In the genomic region with DNA sequence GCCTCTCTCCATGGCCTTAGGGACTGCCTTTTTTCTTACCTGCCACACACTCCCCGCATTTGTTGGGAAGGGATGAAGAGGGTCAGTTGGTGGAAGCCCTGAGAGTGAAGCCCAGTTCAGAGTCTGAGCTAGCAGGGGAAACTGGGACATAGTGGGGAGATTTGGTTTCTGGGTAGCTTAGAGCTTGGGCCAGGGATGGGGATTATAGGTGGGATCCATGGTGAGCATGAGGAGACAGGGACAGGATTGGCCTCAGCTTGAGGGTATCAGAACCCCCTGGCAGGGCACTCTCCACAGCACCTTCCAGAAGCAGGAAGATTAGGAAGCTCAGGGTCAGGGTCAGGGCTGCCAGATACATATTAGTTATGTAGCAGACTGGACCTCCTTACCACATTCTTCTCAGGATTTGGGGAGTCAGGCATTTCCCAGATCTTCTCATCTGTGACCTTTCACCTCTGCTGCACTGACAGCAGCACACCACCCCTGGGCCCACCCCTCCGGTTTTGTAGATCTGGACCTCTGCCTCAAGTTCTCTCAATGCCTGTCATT, we compare ENCODE assay signal across 25 cellular contexts. TPM values are rescaled to one million over a fixed set of nuclear protein-coding genes. Genes with fewer than 3 reads are reported as not detected.
DNase-seq lines count a peak whose midpoint lies in the region; ATAC-seq and TF ChIP-seq lines count a peak whose summit lies in the region.
"Had no signal": no experiment of that assay in that cellular context is flagged by ENCODE, and none has a peak within 500 bp of the region (broad histone marks: within the 10 kb centered on the region; RNA-seq: fewer than 3 reads in every experiment).

No MANE protein-coding gene starts in this region.

- H3K36me3 ChIP-seq in left ventricle myocardium inferior (peaks cover 16% of the 10 kb centered on the region), colonic mucosa (no peaks in the 10 kb centered on the region)
- H3K36me3 ChIP-seq in CD4-positive, alpha-beta memory T cell (ENCODE audit: insufficient read depth, low read length): no peaks in the 10 kb centered on the region
- H3K36me3 ChIP-seq: Peyer's patch, SJSA1 had no signal

- no peaks in the 10 kb centered on the region for H3K4me1 Mint-ChIP-seq in osteocyte (ENCODE audit: unreplicated experiment)
- peaks cover 0 to 7% (median 2%) of the 10 kb centered on the region in 4 donors for H3K4me1 Mint-ChIP-seq in CD4-positive, alpha-beta memory T cell

- H3K4me1 ChIP-seq in left ventricle myocardium inferior: peaks cover 16% of the 10 kb centered on the region
- H3K4me1 ChIP-seq in colonic mucosa: no peaks in the 10 kb centered on the region
- H3K4me1 ChIP-seq in CD4-positive, alpha-beta memory T cell (ENCODE audit: insufficient read depth, low read length): no peaks in the 10 kb centered on the region
- H3K4me1 ChIP-seq: Peyer's patch, SJSA1 had no signal

- H3K9me3 ChIP-seq in left ventricle myocardium inferior (replicated peaks) (no peaks in the 10 kb centered on the region), colonic mucosa (no peaks in the 10 kb centered on the region)
- no peaks in the 10 kb centered on the region for H3K9me3 ChIP-seq in CD4-positive, alpha-beta memory T cell (ENCODE audit: control insufficient read depth in 1 of 2, low read length in 2 of 2)
- H3K9me3 ChIP-seq: Peyer's patch, SJSA1 had no signal

- TF ChIP-seq CTCF in left ventricle myocardium inferior (IDR thresholded peaks at IDR 0.05; ENCODE audit: borderline replicate concordance) (no peak), colonic mucosa (IDR thresholded peaks at IDR 0.05) (no peak), osteocyte (IDR thresholded peaks at IDR 0.05) (no peak)

- H3K27me3 Mint-ChIP-seq in osteocyte (ENCODE audit: unreplicated experiment): no peaks in the 10 kb centered on the region
- H3K27me3 Mint-ChIP-seq in CD4-positive, alpha-beta memory T cell: peaks cover 2 to 3% of the 10 kb centered on the region in 2 donors

- DNase-seq in cardiac septum (ENCODE audit: low spot score) (peak; percentile 6), left ventricle myocardium inferior (no peak), colonic mucosa (peak; percentile 7), osteocyte (ENCODE audit: extremely low spot score, unreplicated experiment) (peak; percentile 51), NCI-H446 treated with DMSO at 0.1 percent for 48 hours (lab: John Stamatoyannopoulos, UW) (no peak)
- no peak for DNase-seq in effector CD8-positive, alpha-beta T cell (lab: John Stamatoyannopoulos, UW)
- no peak for DNase-seq in CD4-positive, alpha-beta memory T cell
- DNase-seq: CD4-positive, CD25-positive, alpha-beta regulatory T cell; COR-L47; DMS79 treated with DMSO at 0.1 percent for 48 hours; GM23248; MV-4-11; NCI-H1694; NCI-H2081; NCI-H2171; NCI-H345; NCI-H524 treated with DMSO at 0.1 percent for 48 hours; NCI-H82; Peyer's patch had no signal

- H3K4me3 ChIP-seq in left ventricle myocardium inferior (no peak overlapping the region), colonic mucosa (no peak overlapping the region)
- H3K4me3 ChIP-seq in CD4-positive, alpha-beta memory T cell (ENCODE audit: low read length in 2 of 2): no peak overlapping the region
- H3K4me3 ChIP-seq: GM23248, Peyer's patch, SJSA1 had no signal

- H3K9ac ChIP-seq in colonic mucosa (ENCODE audit: low read depth in 2 of 2, low read length in 2 of 2): no peak overlapping the region
- H3K9ac ChIP-seq: GM23248 had no signal

- H3K27me3 ChIP-seq in left ventricle myocardium inferior (ENCODE audit: low read depth) (no peaks in the 10 kb centered on the region), colonic mucosa (no peaks in the 10 kb centered on the region)
- no peaks in the 10 kb centered on the region for H3K27me3 ChIP-seq in CD4-positive, alpha-beta memory T cell (ENCODE audit: insufficient read depth, low read length)
- H3K27me3 ChIP-seq: Peyer's patch, SJSA1 had no signal

- POLR2A ChIA-PET in CD4-positive, alpha-beta memory T cell (lab: Charles Lee; ENCODE audit: partially characterized antibody): no interaction called here

- no peak overlapping the region for H3K27ac Mint-ChIP-seq in osteocyte (ENCODE audit: unreplicated experiment)
- H3K27ac Mint-ChIP-seq in CD4-positive, alpha-beta memory T cell: peak overlapping the region in 1 of 7 donors; percentile 13
- H3K27ac Mint-ChIP-seq: IgD-negative memory B cell had no signal

- CTCF ChIA-PET in CD4-positive, alpha-beta memory T cell (lab: Charles Lee; ENCODE audit: partially characterized antibody): no interaction called here

- ATAC-seq in GM18861 (IDR thresholded peaks at IDR 0.05; ENCODE audit: unreplicated experiment): no peak
- ATAC-seq: HCT116, Right ventricle myocardium inferior had no signal

- no peak overlapping the region for H3K27ac ChIP-seq in left ventricle myocardium inferior (replicated peaks)
- no peak overlapping the region for H3K27ac ChIP-seq in colonic mucosa
- no peak overlapping the region for H3K27ac ChIP-seq in CD4-positive, alpha-beta memory T cell (ENCODE audit: low read depth, low read length)
- H3K27ac ChIP-seq: GM23248, Peyer's patch, SJSA1 had no signal

- intact Hi-C loops in cardiac septum (cut with DNase I): no loop called here
- intact Hi-C loops in left ventricle myocardium inferior (cut with micrococcal nuclease): no loop called here
- intact Hi-C loops in colonic mucosa (cut with DNase I): no loop called here
- intact Hi-C loops in CD4-positive, alpha-beta memory T cell (cut with micrococcal nuclease): no loop called here

- no peak overlapping the region for H3K4me3 Mint-ChIP-seq in osteocyte (ENCODE audit: unreplicated experiment)
- H3K4me3 Mint-ChIP-seq in CD4-positive, alpha-beta memory T cell: no peak overlapping the region
- H3K4me3 Mint-ChIP-seq: CD4-positive, CD25-positive, alpha-beta regulatory T cell; IgD-negative memory B cell had no signal

- H3K9me3 Mint-ChIP-seq in osteocyte (ENCODE audit: unreplicated experiment): no peaks in the 10 kb centered on the region
- no peaks in the 10 kb centered on the region for H3K9me3 Mint-ChIP-seq in CD4-positive, alpha-beta memory T cell
- H3K9me3 Mint-ChIP-seq: CD4-positive, CD25-positive, alpha-beta regulatory T cell; IgD-negative memory B cell had no signal

- peaks cover 26% of the 10 kb centered on the region for H3K36me3 Mint-ChIP-seq in osteocyte (ENCODE audit: unreplicated experiment)
- peaks cover under 1 to 10% of the 10 kb centered on the region in 2 donors for H3K36me3 Mint-ChIP-seq in CD4-positive, alpha-beta memory T cell
- H3K36me3 Mint-ChIP-seq: IgD-negative memory B cell had no signal

RNA-seq across cellular contexts. Expression of a gene that starts 17.9 kb away (rescaled TPM):
- total RNA-seq in cardiac septum (not detected), left ventricle myocardium inferior (not detected), colonic mucosa (not detected), osteocyte (not detected in 2 replicates)
- not detected for total RNA-seq in CD4-positive, alpha-beta memory T cell
- not detected for polyA plus RNA-seq in CD4-positive, alpha-beta memory T cell
- total RNA-seq: CD4-positive, CD25-positive, alpha-beta regulatory T cell; GM23248; M059J; Peyer's patch; Right ventricle myocardium inferior; SJSA1 had no signal
- polyA plus RNA-seq: CD4-positive, CD25-positive, alpha-beta regulatory T cell; GM23248; IgD-negative memory B cell had no signal

RNA-seq across cellular contexts. Expression of a gene that starts 23.3 kb away (rescaled TPM):
- total RNA-seq in cardiac septum (22.0 TPM), left ventricle myocardium inferior (17.5 TPM), colonic mucosa (10 to 100 TPM; 15.1 to 17.6 TPM), osteocyte (25.6 and 29.9 TPM in 2 replicates)
- total RNA-seq in CD4-positive, alpha-beta memory T cell: 10 to 100 TPM in 1 of 2 experiments, 1 to 10 TPM in 1; 7.4 to 10.5 TPM
- 1 to 10 TPM; 2.0 to 2.4 TPM for polyA plus RNA-seq in CD4-positive, alpha-beta memory T cell

RNA-seq across cellular contexts. Expression of a gene that starts 23.8 kb away (rescaled TPM):
- total RNA-seq in cardiac septum: not detected
- not detected for total RNA-seq in left ventricle myocardium inferior
- under 1 TPM in 1 of 2 donors, not detected in 1; 0.05 TPM for total RNA-seq in colonic mucosa
- not detected in 2 replicates for total RNA-seq in osteocyte
- not detected for total RNA-seq in CD4-positive, alpha-beta memory T cell
- not detected for polyA plus RNA-seq in CD4-positive, alpha-beta memory T cell
- total RNA-seq: CD4-positive, CD25-positive, alpha-beta regulatory T cell; GM23248; M059J; Peyer's patch; Right ventricle myocardium inferior; SJSA1 had no signal
- polyA plus RNA-seq: GM23248, IgD-negative memory B cell had no signal

RNA-seq across cellular contexts. Expression of a gene that starts 37.5 kb away (rescaled TPM):
- total RNA-seq in cardiac septum: 57.6 TPM
- 71.1 TPM for total RNA-seq in left ventricle myocardium inferior
- total RNA-seq in colonic mucosa: 10 to 100 TPM; 49.5 to 64.5 TPM
- 35.4 and 36.0 TPM in 2 replicates for total RNA-seq in osteocyte
- 10 to 100 TPM; 22.9 to 30.2 TPM for total RNA-seq in CD4-positive, alpha-beta memory T cell
- 100 to 1,000 TPM in 1 of 2 donors, 10 to 100 TPM in 1; 75.4 to 111 TPM for polyA plus RNA-seq in CD4-positive, alpha-beta memory T cell

RNA-seq across cellular contexts. Expression of a gene that starts 40.3 kb away (rescaled TPM):
- 3.5 TPM for total RNA-seq in cardiac septum
- total RNA-seq in left ventricle myocardium inferior: 3.4 TPM
- total RNA-seq in colonic mucosa: under 1 TPM; 0.58 to 0.82 TPM
- total RNA-seq in osteocyte: 2.4 TPM in 2 replicates
- total RNA-seq in CD4-positive, alpha-beta memory T cell: 1 to 10 TPM; 5.6 to 5.7 TPM
- polyA plus RNA-seq in CD4-positive, alpha-beta memory T cell: 1 to 10 TPM; 1.0 to 1.7 TPM

Comparison
In these comparisons a context has a peak if more than half of its experiments do, and no peak if none do; other contexts are left out.
1. DNase-seq: peak in cardiac septum (single experiment), colonic mucosa (single experiment) and osteocyte (single experiment); none in left ventricle myocardium inferior (single experiment), effector CD8-positive, alpha-beta T cell (single experiment), CD4-positive, alpha-beta memory T cell (0 of 5) and NCI-H446 treated with DMSO at 0.1 percent for 48 hours (single experiment).